15 cellular contexts compared by ENCODE assay signal in the genomic region with DNA sequence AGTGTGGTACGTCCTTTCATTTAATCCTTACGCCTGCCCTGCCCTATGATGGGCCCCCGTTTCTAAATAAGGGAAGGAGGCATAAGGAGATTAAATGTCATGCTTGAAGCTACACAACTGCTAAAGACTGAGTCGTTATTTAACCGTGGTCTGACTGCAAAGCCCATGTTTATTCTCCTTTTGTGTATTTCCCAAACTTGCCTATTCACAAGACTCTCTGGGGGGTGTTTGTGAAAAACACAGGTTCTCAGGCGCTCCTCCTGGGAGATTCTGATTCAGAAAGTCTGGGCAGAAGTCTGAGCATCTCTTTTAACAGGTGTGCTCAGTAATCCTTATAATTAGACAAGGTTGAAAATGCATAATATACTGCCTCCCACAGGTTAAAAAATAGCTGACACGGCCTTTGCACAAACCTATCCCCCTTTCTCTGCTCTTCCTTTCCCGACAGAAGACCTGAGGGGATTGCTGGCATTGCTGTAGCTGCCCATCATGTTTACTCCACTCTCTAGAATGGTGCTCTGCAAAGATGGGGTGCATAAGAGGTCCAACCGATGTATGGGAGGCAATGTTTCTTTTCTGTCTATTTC. TPM values are rescaled to one million over a fixed set of nuclear protein-coding genes. Genes with fewer than 3 reads are reported as not detected.
DNase-seq lines count a peak whose midpoint lies in the region; ATAC-seq and TF ChIP-seq lines count a peak whose summit lies in the region.
"Had no signal": no experiment of that assay in that cellular context is flagged by ENCODE, and none has a peak within 500 bp of the region (broad histone marks: within the 10 kb centered on the region; RNA-seq: fewer than 3 reads in every experiment).

No MANE protein-coding gene starts in this region.

- H3T11ph ChIP-seq in H9 (ENCODE audit: low read length), result no peak overlapping the region

- H2BK15ac ChIP-seq in H9 (ENCODE audit: low read depth, low read length), result no peak overlapping the region

- no peaks in the 10 kb centered on the region for H3K36me3 ChIP-seq in OCI-LY1 (ENCODE audit: insufficient read depth, low read length)

- H3K23ac ChIP-seq in H9 (ENCODE audit: insufficient read length, low read depth, low read length), result no peak overlapping the region

- no peak overlapping the region for H3K4me2 ChIP-seq in H9 (ENCODE audit: insufficient read depth, insufficient read length, low read length)
- H3K4me2 ChIP-seq in OCI-LY1 (ENCODE audit: low read length), result no peak overlapping the region

- H3K4ac ChIP-seq in H9 (ENCODE audit: low read depth, low read length), result no peak overlapping the region

- H3K27me3 ChIP-seq in H9 (ENCODE audit: insufficient read depth, low read length), result no peaks in the 10 kb centered on the region
- no peaks in the 10 kb centered on the region; the same call in 1 of the 2 replicates for H3K27me3 ChIP-seq in OCI-LY1 (ENCODE audit: insufficient read depth, low read length)
- H3K27me3 ChIP-seq in foreskin keratinocyte, result peaks cover 21% of the 10 kb centered on the region

- H3K27ac Mint-ChIP-seq in H9, result peak overlapping the region; percentile 61 to 88 (median 77); a peak in 5 of 7 replicates
- H3K27ac Mint-ChIP-seq: activated CD4-positive, alpha-beta T cell treated with anti-CD3 and anti-CD28 coated beads, Interleukin-2, amount 10 ng/mL, durations not matched to agents 7 days and 5 days; natural killer cell had no signal

- WGBS in H9 (ENCODE audit: extremely low coverage, insufficient read length, low lambda C conversion rate), result no CpG with 5 or more reads among the region's 9 CpGs

- DNase-seq in H9 (no peak), foreskin keratinocyte (no peak), SKM-1 (lab: John Stamatoyannopoulos, UW; ENCODE audit: unreplicated experiment) (no peak), NCI-H2196 (lab: John Stamatoyannopoulos, UW; ENCODE audit: unreplicated experiment) (no peak)
- DNase-seq in activated CD4-positive, CD25-positive, alpha-beta regulatory T cell (lab: John Stamatoyannopoulos, UW), result no peak
- DNase-seq: activated CD4-positive, alpha-beta T cell treated with anti-CD3 and anti-CD28 coated beads, Interleukin-2, amount 10 ng/mL, durations not matched to agents 7 days and 5 days; activated gamma-delta T cell; natural killer cell; NCI-H524 treated with DMSO at 0.1 percent for 48 hours had no signal

- H3K4me1 Mint-ChIP-seq in H9, result peaks cover 45 to 48% of the 10 kb centered on the region in 2 experiments
- H3K4me1 Mint-ChIP-seq: activated CD4-positive, alpha-beta T cell treated with anti-CD3 and anti-CD28 coated beads, Interleukin-2, amount 10 ng/mL, durations not matched to agents 7 days and 5 days; central memory CD8-positive, alpha-beta T cell; immature natural killer cell had no signal

- peaks cover 2% of the 10 kb centered on the region; the same call in 1 of the 2 replicates for H3K27me3 Mint-ChIP-seq in H9 (ENCODE audit: low read depth)

- no peaks in the 10 kb centered on the region for H3K9me2 ChIP-seq in OCI-LY1 (ENCODE audit: low read depth, low read length)

- H3K9ac ChIP-seq in H9 (ENCODE audit: extremely low read depth, insufficient read length, low read length), result no peak overlapping the region
- H3K9ac ChIP-seq in OCI-LY1 (ENCODE audit: low read length), result no peak overlapping the region

- H3K4me1 ChIP-seq in H9 (ENCODE audit: insufficient read depth, low read length) (peaks cover 2% of the 10 kb centered on the region; the same call in 1 of the 2 replicates), OCI-LY1 (ENCODE audit: insufficient read depth, low read length, severe bottlenecking) (no peaks in the 10 kb centered on the region), foreskin keratinocyte (no peaks in the 10 kb centered on the region)

- H3K4me3 ChIP-seq in OCI-LY1 (ENCODE audit: low read depth, low read length, poor library complexity, severe bottlenecking), result no peak overlapping the region

- H3K79me2 ChIP-seq in H9 (ENCODE audit: insufficient read depth, low read length) (no peaks in the 10 kb centered on the region), OCI-LY1 (ENCODE audit: insufficient read depth, low read length) (no peaks in the 10 kb centered on the region)

- H3K27ac ChIP-seq in C4-2B (no peak overlapping the region), H9 (ENCODE audit: insufficient read length, low read depth, low read length) (no peak overlapping the region), OCI-LY1 (ENCODE audit: low read depth, low read length, poor library complexity, severe bottlenecking) (no peak overlapping the region), foreskin keratinocyte (no peak overlapping the region)

- no peaks in the 10 kb centered on the region for H3F3A ChIP-seq in OCI-LY1 (ENCODE audit: insufficient read depth, low read length)

- H2AFZ ChIP-seq in H9 (ENCODE audit: low read length) (no peak overlapping the region), OCI-LY1 (ENCODE audit: low read length) (no peak overlapping the region)

- H2BK120ac ChIP-seq in H9 (ENCODE audit: low read depth, low read length, poor library complexity, severe bottlenecking), result no peak overlapping the region

- no peaks in the 10 kb centered on the region for H3K79me1 ChIP-seq in H9 (ENCODE audit: insufficient read depth, low read depth, low read length, poor library complexity, severe bottlenecking)

- no peak overlapping the region for H2BK20ac ChIP-seq in H9 (ENCODE audit: low read depth, low read length, poor library complexity, severe bottlenecking)

- no peaks in the 10 kb centered on the region for H3K9me3 ChIP-seq in H9 (ENCODE audit: control insufficient read depth, low read depth, low read length)
- H3K9me3 ChIP-seq in OCI-LY1 (ENCODE audit: low read length), result no peaks in the 10 kb centered on the region

- ATAC-seq in foreskin keratinocyte (no peak), GM21528 (IDR thresholded peaks at IDR 0.05; ENCODE audit: low FRiP score, unreplicated experiment) (no peak)
- ATAC-seq: natural killer cell had no signal

- no peak overlapping the region for H4K5ac ChIP-seq in H9 (ENCODE audit: insufficient read length, low read depth, low read length)

- no peak overlapping the region for H2BK12ac ChIP-seq in H9 (ENCODE audit: insufficient read length, low read depth, low read length)

- no peak overlapping the region for H2BK5ac ChIP-seq in H9 (ENCODE audit: insufficient read length, low read length)

- no peak overlapping the region for H3K18ac ChIP-seq in H9 (ENCODE audit: insufficient read length, low read depth, low read length)

- peaks cover 0 to under 1% (median 0%) of the 10 kb centered on the region in 3 experiments; a peak in 3 of 7 replicates for H3K36me3 Mint-ChIP-seq in H9 (ENCODE audit: insufficient read depth in 1 of 3, low read depth in 3 of 3)
- H3K36me3 Mint-ChIP-seq: natural killer cell had no signal

- H4K20me1 ChIP-seq in H9 (ENCODE audit: control insufficient read depth, insufficient read depth, insufficient read length) (no peaks in the 10 kb centered on the region), OCI-LY1 (ENCODE audit: insufficient read depth, low read length) (no peaks in the 10 kb centered on the region)

- no peak overlapping the region for H2AK5ac ChIP-seq in H9 (ENCODE audit: insufficient read length, low read length)

- H3K23me2 ChIP-seq in H9 (ENCODE audit: insufficient read length, low read depth, low read length, poor library complexity, severe bottlenecking), result no peaks in the 10 kb centered on the region

- H4K91ac ChIP-seq in H9 (ENCODE audit: insufficient read length, low read depth, low read length), result no peak overlapping the region

- H3K14ac ChIP-seq in H9 (ENCODE audit: insufficient read depth, low read length), result no peak overlapping the region

- TF ChIP-seq CTCF in C4-2B (conservative IDR thresholded peaks at IDR 0.05), result peak; percentile 50
- peak; percentile 41; the same call in 1 of the 3 replicates for TF ChIP-seq CTCF in H9 (conservative IDR thresholded peaks at IDR 0.05)
- peak; percentile 44; the same call in 1 of the 2 replicates for TF ChIP-seq CTCF in OCI-LY1 (IDR thresholded peaks at IDR 0.05; ENCODE audit: low read length)
- TF ChIP-seq CTCF in foreskin keratinocyte (conservative IDR thresholded peaks at IDR 0.05), result peak; percentile 41

- no peak overlapping the region for H4K8ac ChIP-seq in H9 (replicated peaks; ENCODE audit: insufficient read length, low read depth, low read length)

- no peak overlapping the region for H3K56ac ChIP-seq in H9 (ENCODE audit: insufficient read length, low read depth, low read length)

- no peak overlapping the region for H3K4me3 Mint-ChIP-seq in H9
- H3K4me3 Mint-ChIP-seq: activated CD4-positive, alpha-beta T cell treated with anti-CD3 and anti-CD28 coated beads, Interleukin-2, amount 10 ng/mL, durations not matched to agents 7 days and 5 days; central memory CD8-positive, alpha-beta T cell; immature natural killer cell; natural killer cell had no signal

- H3K9me3 Mint-ChIP-seq in H9, result peaks cover 0 to 1% of the 10 kb centered on the region in 2 experiments; a peak in 3 of 5 replicates
- H3K9me3 Mint-ChIP-seq: activated CD4-positive, alpha-beta T cell treated with anti-CD3 and anti-CD28 coated beads, Interleukin-2, amount 10 ng/mL, durations not matched to agents 7 days and 5 days; central memory CD8-positive, alpha-beta T cell; immature natural killer cell; natural killer cell had no signal

RNA-seq across cellular contexts. Expression of a gene that starts 56.4 kb away (rescaled TPM):
- 67.7 and 68.3 TPM in 2 replicates for total RNA-seq in H9 (2021)
- total RNA-seq in foreskin keratinocyte, result 20.8 and 21.2 TPM in 2 replicates
- 3.9 and 4.4 TPM in 2 replicates for polyA plus RNA-seq in foreskin keratinocyte

RNA-seq across cellular contexts. Expression of a gene that starts 57.3 kb away (rescaled TPM):
- total RNA-seq in H9 (2021) (4.9 and 5.0 TPM in 2 replicates), foreskin keratinocyte (not detected in 2 replicates)
- polyA plus RNA-seq in foreskin keratinocyte, result not detected in 2 replicates
- total RNA-seq: activated CD4-positive, alpha-beta T cell treated with anti-CD3 and anti-CD28 coated beads, Interleukin-2, amount 10 ng/mL, durations not matched to agents 7 days and 5 days; G401; natural killer cell had no signal
